1 cellular context compared by ENCODE assay signal in the genomic region with DNA sequence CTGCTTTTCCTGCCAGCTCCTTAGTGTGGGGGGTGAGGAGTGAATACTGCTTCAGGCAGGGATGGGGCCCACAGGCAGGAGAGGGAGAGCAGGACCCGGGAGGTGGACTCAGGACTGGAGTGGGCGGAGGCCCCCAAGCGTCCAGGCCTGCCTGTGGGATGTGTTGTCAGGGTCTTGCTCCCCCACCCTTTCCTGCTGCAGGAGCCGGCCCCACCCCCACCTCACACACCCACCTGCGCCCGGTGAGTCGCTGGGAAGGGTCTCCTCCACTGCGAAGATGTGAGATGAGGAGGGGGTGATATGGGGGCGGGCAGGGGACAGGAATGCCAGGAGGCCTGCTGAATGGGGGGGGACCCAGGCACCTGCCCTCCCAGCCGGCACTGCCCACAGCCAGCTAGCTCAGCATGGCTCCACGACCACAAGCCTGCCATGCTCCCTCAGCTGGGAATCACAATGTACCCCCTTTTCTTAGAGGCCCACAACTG.
TF ChIP-seq lines count a peak whose summit lies in the region.

No MANE protein-coding gene starts in this region.

TF ChIP-seq in GM23338, 12 proteins besides CTCF, POLR2A, EP300 and RAD21 (continued from another document):
- TF ChIP-seq, protein P1, sequence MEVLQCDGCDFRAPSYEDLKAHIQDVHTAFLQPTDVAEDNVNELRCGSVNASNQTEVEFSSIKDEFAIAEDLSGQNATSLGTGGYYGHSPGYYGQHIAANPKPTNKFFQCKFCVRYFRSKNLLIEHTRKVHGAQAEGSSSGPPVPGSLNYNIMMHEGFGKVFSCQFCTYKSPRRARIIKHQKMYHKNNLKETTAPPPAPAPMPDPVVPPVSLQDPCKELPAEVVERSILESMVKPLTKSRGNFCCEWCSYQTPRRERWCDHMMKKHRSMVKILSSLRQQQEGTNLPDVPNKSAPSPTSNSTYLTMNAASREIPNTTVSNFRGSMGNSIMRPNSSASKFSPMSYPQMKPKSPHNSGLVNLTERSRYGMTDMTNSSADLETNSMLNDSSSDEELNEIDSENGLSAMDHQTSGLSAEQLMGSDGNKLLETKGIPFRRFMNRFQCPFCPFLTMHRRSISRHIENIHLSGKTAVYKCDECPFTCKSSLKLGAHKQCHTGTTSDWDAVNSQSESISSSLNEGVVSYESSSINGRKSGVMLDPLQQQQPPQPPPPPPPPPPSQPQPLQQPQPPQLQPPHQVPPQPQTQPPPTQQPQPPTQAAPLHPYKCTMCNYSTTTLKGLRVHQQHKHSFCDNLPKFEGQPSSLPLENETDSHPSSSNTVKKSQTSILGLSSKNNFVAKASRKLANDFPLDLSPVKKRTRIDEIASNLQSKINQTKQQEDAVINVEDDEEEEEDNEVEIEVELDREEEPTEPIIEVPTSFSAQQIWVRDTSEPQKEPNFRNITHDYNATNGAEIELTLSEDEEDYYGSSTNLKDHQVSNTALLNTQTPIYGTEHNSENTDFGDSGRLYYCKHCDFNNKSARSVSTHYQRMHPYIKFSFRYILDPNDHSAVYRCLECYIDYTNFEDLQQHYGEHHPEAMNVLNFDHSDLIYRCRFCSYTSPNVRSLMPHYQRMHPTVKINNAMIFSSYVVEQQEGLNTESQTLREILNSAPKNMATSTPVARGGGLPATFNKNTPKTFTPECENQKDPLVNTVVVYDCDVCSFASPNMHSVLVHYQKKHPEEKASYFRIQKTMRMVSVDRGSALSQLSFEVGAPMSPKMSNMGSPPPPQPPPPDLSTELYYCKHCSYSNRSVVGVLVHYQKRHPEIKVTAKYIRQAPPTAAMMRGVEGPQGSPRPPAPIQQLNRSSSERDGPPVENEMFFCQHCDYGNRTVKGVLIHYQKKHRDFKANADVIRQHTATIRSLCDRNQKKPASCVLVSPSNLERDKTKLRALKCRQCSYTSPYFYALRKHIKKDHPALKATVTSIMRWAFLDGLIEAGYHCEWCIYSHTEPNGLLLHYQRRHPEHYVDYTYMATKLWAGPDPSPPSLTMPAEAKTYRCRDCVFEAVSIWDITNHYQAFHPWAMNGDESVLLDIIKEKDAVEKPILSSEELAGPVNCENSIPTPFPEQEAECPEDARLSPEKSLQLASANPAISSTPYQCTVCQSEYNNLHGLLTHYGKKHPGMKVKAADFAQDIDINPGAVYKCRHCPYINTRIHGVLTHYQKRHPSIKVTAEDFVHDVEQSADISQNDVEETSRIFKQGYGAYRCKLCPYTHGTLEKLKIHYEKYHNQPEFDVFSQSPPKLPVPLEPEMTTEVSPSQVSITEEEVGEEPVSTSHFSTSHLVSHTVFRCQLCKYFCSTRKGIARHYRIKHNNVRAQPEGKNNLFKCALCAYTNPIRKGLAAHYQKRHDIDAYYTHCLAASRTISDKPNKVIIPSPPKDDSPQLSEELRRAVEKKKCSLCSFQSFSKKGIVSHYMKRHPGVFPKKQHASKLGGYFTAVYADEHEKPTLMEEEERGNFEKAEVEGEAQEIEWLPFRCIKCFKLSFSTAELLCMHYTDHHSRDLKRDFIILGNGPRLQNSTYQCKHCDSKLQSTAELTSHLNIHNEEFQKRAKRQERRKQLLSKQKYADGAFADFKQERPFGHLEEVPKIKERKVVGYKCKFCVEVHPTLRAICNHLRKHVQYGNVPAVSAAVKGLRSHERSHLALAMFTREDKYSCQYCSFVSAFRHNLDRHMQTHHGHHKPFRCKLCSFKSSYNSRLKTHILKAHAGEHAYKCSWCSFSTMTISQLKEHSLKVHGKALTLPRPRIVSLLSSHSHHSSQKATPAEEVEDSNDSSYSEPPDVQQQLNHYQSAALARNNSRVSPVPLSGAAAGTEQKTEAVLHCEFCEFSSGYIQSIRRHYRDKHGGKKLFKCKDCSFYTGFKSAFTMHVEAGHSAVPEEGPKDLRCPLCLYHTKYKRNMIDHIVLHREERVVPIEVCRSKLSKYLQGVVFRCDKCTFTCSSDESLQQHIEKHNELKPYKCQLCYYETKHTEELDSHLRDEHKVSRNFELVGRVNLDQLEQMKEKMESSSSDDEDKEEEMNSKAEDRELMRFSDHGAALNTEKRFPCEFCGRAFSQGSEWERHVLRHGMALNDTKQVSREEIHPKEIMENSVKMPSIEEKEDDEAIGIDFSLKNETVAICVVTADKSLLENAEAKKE (CRISPR knock-in tag; IDR thresholded peaks at IDR 0.05): no peak
- no peak for TF ChIP-seq ZNF331 (CRISPR knock-in tag; IDR thresholded peaks at IDR 0.05; ENCODE audit: low read depth)
